Comparison of ENCODE assay signal across 1 cellular context in the genomic region with DNA sequence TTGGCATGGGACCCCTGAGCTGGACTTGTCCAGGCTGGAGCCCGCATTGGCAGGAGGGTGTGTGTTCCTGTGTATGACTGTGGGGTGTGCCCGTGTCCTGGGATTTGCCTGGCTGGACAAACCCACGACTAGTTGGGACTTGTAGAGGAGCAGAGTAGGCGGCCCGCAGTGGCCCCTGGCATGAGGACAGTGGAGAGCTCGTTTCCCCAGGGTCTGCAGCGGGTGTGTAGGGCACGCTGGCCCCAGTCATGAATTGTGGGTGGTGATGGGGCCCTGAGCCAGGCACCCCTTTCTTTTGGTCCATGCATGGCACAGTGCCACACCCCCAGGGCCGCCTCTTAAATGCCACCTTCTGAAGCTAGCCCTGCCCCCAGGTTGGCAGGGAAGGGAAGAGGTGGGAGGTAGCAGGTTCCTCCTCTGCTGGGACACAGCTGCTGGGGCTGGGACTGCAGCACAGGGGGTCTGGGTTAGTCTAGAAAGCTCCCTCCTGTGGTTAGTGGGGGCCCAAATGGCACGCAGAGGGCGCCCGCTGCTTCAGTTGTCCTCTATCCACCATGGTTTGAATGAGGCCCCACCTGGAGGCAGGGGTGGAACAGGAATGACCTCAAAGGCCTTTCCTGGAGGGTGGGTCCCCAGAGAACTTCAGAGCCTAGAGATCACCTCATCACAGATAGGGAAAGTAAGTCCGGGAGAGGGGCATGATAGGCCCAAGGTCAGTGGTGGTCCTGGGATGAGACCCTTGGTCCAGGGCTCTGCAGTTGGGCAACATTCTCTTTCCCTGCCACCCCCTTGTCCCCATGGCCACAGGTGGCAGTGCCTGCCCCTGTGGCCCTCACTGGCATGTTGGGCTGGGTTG.
TF ChIP-seq lines count a peak whose summit lies in the region.

No MANE protein-coding gene starts in this region.

TF ChIP-seq in H1, 55 proteins besides CTCF, POLR2A, EP300 and RAD21:
- TF ChIP-seq CHD2 (IDR thresholded peaks at IDR 0.05; ENCODE audit: low read length) (no peak), CEBPB (IDR thresholded peaks at IDR 0.05; ENCODE audit: low read depth, low read length) (no peak), POLR2AphosphoS5 (IDR thresholded peaks at IDR 0.05; ENCODE audit: low read depth, low read length) (no peak), CBX5 (IDR thresholded peaks at IDR 0.05; ENCODE audit: low read depth, low read length) (no peak)
- TF ChIP-seq, protein P1, sequence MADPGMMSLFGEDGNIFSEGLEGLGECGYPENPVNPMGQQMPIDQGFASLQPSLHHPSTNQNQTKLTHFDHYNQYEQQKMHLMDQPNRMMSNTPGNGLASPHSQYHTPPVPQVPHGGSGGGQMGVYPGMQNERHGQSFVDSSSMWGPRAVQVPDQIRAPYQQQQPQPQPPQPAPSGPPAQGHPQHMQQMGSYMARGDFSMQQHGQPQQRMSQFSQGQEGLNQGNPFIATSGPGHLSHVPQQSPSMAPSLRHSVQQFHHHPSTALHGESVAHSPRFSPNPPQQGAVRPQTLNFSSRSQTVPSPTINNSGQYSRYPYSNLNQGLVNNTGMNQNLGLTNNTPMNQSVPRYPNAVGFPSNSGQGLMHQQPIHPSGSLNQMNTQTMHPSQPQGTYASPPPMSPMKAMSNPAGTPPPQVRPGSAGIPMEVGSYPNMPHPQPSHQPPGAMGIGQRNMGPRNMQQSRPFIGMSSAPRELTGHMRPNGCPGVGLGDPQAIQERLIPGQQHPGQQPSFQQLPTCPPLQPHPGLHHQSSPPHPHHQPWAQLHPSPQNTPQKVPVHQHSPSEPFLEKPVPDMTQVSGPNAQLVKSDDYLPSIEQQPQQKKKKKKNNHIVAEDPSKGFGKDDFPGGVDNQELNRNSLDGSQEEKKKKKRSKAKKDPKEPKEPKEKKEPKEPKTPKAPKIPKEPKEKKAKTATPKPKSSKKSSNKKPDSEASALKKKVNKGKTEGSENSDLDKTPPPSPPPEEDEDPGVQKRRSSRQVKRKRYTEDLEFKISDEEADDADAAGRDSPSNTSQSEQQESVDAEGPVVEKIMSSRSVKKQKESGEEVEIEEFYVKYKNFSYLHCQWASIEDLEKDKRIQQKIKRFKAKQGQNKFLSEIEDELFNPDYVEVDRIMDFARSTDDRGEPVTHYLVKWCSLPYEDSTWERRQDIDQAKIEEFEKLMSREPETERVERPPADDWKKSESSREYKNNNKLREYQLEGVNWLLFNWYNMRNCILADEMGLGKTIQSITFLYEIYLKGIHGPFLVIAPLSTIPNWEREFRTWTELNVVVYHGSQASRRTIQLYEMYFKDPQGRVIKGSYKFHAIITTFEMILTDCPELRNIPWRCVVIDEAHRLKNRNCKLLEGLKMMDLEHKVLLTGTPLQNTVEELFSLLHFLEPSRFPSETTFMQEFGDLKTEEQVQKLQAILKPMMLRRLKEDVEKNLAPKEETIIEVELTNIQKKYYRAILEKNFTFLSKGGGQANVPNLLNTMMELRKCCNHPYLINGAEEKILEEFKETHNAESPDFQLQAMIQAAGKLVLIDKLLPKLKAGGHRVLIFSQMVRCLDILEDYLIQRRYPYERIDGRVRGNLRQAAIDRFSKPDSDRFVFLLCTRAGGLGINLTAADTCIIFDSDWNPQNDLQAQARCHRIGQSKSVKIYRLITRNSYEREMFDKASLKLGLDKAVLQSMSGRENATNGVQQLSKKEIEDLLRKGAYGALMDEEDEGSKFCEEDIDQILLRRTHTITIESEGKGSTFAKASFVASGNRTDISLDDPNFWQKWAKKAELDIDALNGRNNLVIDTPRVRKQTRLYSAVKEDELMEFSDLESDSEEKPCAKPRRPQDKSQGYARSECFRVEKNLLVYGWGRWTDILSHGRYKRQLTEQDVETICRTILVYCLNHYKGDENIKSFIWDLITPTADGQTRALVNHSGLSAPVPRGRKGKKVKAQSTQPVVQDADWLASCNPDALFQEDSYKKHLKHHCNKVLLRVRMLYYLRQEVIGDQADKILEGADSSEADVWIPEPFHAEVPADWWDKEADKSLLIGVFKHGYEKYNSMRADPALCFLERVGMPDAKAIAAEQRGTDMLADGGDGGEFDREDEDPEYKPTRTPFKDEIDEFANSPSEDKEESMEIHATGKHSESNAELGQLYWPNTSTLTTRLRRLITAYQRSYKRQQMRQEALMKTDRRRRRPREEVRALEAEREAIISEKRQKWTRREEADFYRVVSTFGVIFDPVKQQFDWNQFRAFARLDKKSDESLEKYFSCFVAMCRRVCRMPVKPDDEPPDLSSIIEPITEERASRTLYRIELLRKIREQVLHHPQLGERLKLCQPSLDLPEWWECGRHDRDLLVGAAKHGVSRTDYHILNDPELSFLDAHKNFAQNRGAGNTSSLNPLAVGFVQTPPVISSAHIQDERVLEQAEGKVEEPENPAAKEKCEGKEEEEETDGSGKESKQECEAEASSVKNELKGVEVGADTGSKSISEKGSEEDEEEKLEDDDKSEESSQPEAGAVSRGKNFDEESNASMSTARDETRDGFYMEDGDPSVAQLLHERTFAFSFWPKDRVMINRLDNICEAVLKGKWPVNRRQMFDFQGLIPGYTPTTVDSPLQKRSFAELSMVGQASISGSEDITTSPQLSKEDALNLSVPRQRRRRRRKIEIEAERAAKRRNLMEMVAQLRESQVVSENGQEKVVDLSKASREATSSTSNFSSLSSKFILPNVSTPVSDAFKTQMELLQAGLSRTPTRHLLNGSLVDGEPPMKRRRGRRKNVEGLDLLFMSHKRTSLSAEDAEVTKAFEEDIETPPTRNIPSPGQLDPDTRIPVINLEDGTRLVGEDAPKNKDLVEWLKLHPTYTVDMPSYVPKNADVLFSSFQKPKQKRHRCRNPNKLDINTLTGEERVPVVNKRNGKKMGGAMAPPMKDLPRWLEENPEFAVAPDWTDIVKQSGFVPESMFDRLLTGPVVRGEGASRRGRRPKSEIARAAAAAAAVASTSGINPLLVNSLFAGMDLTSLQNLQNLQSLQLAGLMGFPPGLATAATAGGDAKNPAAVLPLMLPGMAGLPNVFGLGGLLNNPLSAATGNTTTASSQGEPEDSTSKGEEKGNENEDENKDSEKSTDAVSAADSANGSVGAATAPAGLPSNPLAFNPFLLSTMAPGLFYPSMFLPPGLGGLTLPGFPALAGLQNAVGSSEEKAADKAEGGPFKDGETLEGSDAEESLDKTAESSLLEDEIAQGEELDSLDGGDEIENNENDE (IDR thresholded peaks at IDR 0.05; ENCODE audit: insufficient replicate concordance, low read length): no peak
TF ChIP-seq in H1: peak in this region for 0.
